40 cellular contexts compared by ENCODE assay signal in the genomic region with DNA sequence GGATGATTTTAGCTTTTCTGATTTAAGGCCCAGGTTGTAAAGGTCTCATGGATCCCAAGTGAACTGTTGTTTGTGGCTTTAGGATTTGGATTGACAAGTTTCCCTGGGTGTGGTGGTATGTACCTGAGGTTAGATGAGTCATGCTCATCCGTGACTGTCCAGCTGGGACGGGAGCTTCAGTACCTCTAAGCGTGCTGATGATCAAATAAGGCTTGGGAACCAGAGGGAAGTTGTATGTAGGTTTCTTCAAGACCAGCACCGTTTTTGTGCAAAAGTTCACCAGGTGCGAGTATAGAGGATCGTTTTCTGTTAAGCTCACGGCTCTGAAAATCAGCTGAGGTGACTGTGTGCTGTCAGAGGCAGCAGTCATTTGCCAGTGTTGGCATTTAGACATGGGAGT. TPM values are rescaled to one million over a fixed set of nuclear protein-coding genes. Genes with fewer than 3 reads are reported as not detected.
A peak's percentile ranks its signal among the peaks of the same experiment; 100 is the strongest.
DNase-seq lines count a peak whose midpoint lies in the region; ATAC-seq and TF ChIP-seq lines count a peak whose summit lies in the region.
"Had no signal": no experiment of that assay in that cellular context is flagged by ENCODE, and none has a peak within 500 bp of the region (broad histone marks: within the 10 kb centered on the region; RNA-seq: fewer than 3 reads in every experiment).

No MANE protein-coding gene starts in this region.

- H4K20me1 ChIP-seq in smooth muscle cell (ENCODE audit: low read depth) = peaks cover 7% of the 10 kb centered on the region

- ATAC-seq in stimulated activated memory B cell treated with anti-CD40 and anti-IgM and Interleukin-4, amounts not matched to agents 10 μg/mL and 1 μg/mL and 100 μg/mL, for 72 hours = no peak
- ATAC-seq: activated naive CD4-positive, alpha-beta T cell treated with anti-CD3 and anti-CD28 coated beads, Interleukin-2, amount 50 U/mL, for 72 hours; GM23338; naive thymus-derived CD4-positive, alpha-beta T cell; Panc1; psoas muscle; stimulated activated effector memory CD8-positive, alpha-beta T cell treated with anti-CD3 and anti-CD28 coated beads, Interleukin-12 subunit alpha, Interleukin-12 subunit beta, amount 100 ng/mL, for 72 hours had no signal

- H3K27me3 Mint-ChIP-seq in activated T-helper 1 cell treated with anti-CD3 and anti-CD28 coated beads, Interleukin-12 subunit alpha, Interleukin-12 subunit beta, Interleukin-2, Interleukin-4 antibody, amounts not matched to agents 30 ng/mL and 10 ng/mL and 1 ng/mL, durations not matched to agents 14 hours and 24 hours and 36 hours (ENCODE audit: insufficient read depth) = no peaks in the 10 kb centered on the region
- H3K27me3 Mint-ChIP-seq in stimulated activated memory B cell treated with anti-CD40 and anti-IgM and Interleukin-4, amounts not matched to agents 10 μg/mL and 1 μg/mL and 100 μg/mL, for 72 hours = no peaks in the 10 kb centered on the region
- H3K27me3 Mint-ChIP-seq: activated CD4-positive, alpha-beta T cell treated with anti-CD3 and anti-CD28 coated beads, Interleukin-2, amount 10 ng/mL, durations not matched to agents 24 days and 14 days; naive thymus-derived CD4-positive, alpha-beta T cell had no signal

- no peak for TF ChIP-seq CTCF in smooth muscle cell (IDR thresholded peaks at IDR 0.05; ENCODE audit: borderline replicate concordance, insufficient read depth, poor library complexity, severe bottlenecking)

- peak; percentile 47 for DNase-seq in HT1080 (ENCODE audit: low read depth)
- DNase-seq in SW480 (ENCODE audit: low spot score) = peak; percentile 95
- DNase-seq in glomerular visceral epithelial cell (ENCODE audit: extremely low spot score) = peak; percentile 68
- DNase-seq in smooth muscle cell (lab: John Stamatoyannopoulos, UW; ENCODE audit: unreplicated experiment) = no peak
- no peak for DNase-seq in activated T-helper 1 cell treated with anti-CD3 and anti-CD28 coated beads, Interleukin-12 subunit alpha, Interleukin-12 subunit beta, Interleukin-2, Interleukin-4 antibody, amounts not matched to agents 30 ng/mL and 10 ng/mL and 1 ng/mL, durations not matched to agents 14 hours and 24 hours and 36 hours (ENCODE audit: low spot score)
- DNase-seq in dedifferentiated amniotic fluid mesenchymal stem cell (ENCODE audit: extremely low spot score) = no peak
- no peak for DNase-seq in NCI-H510A (lab: John Stamatoyannopoulos, UW)
- DNase-seq: activated CD4-positive, alpha-beta T cell treated with anti-CD3 and anti-CD28 coated beads, Interleukin-2, amount 10 ng/mL, durations not matched to agents 24 days and 14 days; activated effector memory CD4-positive, alpha-beta T cell treated with Interleukin-2 at 50 U/mL for 16 hours; C1 segment of cervical spinal cord; Caco-2; colonic mucosa; DMS79 treated with DMSO at 0.1 percent for 48 hours; effector memory CD4-positive, alpha-beta T cell; erythroblast; GF-D8; KBM-7; midbrain; MM.1S; naive thymus-derived CD4-positive, alpha-beta T cell; NCI-H1417; NCI-H2081 treated with DMSO at 0.1 percent for 48 hours; NCI-H2227 treated with DMSO at 0.1 percent for 48 hours; NCI-H526 treated with DMSO at 0.1 percent for 48 hours; psoas muscle; sigmoid colon; stimulated activated CD4-positive, alpha-beta T cell treated with anti-CD3 and anti-CD28 coated beads, Interleukin-15, amount 100 ng/mL, for 24 hours; substantia nigra; SW 1271; T1000; upper lobe of left lung had no signal

- H2AFZ ChIP-seq in smooth muscle cell (ENCODE audit: low read depth) = no peak overlapping the region
- H2AFZ ChIP-seq: GM23338 had no signal

- H3K4me3 Mint-ChIP-seq in activated T-helper 1 cell treated with anti-CD3 and anti-CD28 coated beads, Interleukin-12 subunit alpha, Interleukin-12 subunit beta, Interleukin-2, Interleukin-4 antibody, amounts not matched to agents 30 ng/mL and 10 ng/mL and 1 ng/mL, durations not matched to agents 14 hours and 24 hours and 36 hours = no peak overlapping the region
- H3K4me3 Mint-ChIP-seq in stimulated activated memory B cell treated with anti-CD40 and anti-IgM and Interleukin-4, amounts not matched to agents 10 μg/mL and 1 μg/mL and 100 μg/mL, for 72 hours = no peak overlapping the region
- H3K4me3 Mint-ChIP-seq: activated CD4-positive, alpha-beta T cell treated with anti-CD3 and anti-CD28 coated beads, Interleukin-2, amount 10 ng/mL, durations not matched to agents 24 days and 14 days; GM23338; naive thymus-derived CD4-positive, alpha-beta T cell; stimulated activated effector memory CD8-positive, alpha-beta T cell treated with anti-CD3 and anti-CD28 coated beads, Interleukin-12 subunit alpha, Interleukin-12 subunit beta, amount 100 ng/mL, for 72 hours had no signal

- H3K36me3 Mint-ChIP-seq in activated T-helper 1 cell treated with anti-CD3 and anti-CD28 coated beads, Interleukin-12 subunit alpha, Interleukin-12 subunit beta, Interleukin-2, Interleukin-4 antibody, amounts not matched to agents 30 ng/mL and 10 ng/mL and 1 ng/mL, durations not matched to agents 14 hours and 24 hours and 36 hours (ENCODE audit: low read depth) = peaks cover 60% of the 10 kb centered on the region
- H3K36me3 Mint-ChIP-seq in stimulated activated memory B cell treated with anti-CD40 and anti-IgM and Interleukin-4, amounts not matched to agents 10 μg/mL and 1 μg/mL and 100 μg/mL, for 72 hours = peaks cover 80% of the 10 kb centered on the region

- peak overlapping the region; percentile 33 for H3K9ac ChIP-seq in smooth muscle cell (ENCODE audit: low read depth)

- H3K27me3 ChIP-seq in smooth muscle cell (ENCODE audit: low read depth) = no peaks in the 10 kb centered on the region
- H3K27me3 ChIP-seq: cardiac muscle cell, colonic mucosa, sigmoid colon, upper lobe of left lung had no signal

- H3K27ac Mint-ChIP-seq in activated T-helper 1 cell treated with anti-CD3 and anti-CD28 coated beads, Interleukin-12 subunit alpha, Interleukin-12 subunit beta, Interleukin-2, Interleukin-4 antibody, amounts not matched to agents 30 ng/mL and 10 ng/mL and 1 ng/mL, durations not matched to agents 14 hours and 24 hours and 36 hours = no peak overlapping the region
- no peak overlapping the region for H3K27ac Mint-ChIP-seq in stimulated activated memory B cell treated with anti-CD40 and anti-IgM and Interleukin-4, amounts not matched to agents 10 μg/mL and 1 μg/mL and 100 μg/mL, for 72 hours
- H3K27ac Mint-ChIP-seq: activated CD4-positive, alpha-beta T cell treated with anti-CD3 and anti-CD28 coated beads, Interleukin-2, amount 10 ng/mL, durations not matched to agents 24 days and 14 days; activated naive CD4-positive, alpha-beta T cell treated with anti-CD3 and anti-CD28 coated beads, Interleukin-2, amount 50 U/mL, for 72 hours; GM23338; naive thymus-derived CD4-positive, alpha-beta T cell; stimulated activated effector memory CD8-positive, alpha-beta T cell treated with anti-CD3 and anti-CD28 coated beads, Interleukin-12 subunit alpha, Interleukin-12 subunit beta, amount 100 ng/mL, for 72 hours had no signal

- peaks cover 3% of the 10 kb centered on the region for H3K9me3 Mint-ChIP-seq in activated T-helper 1 cell treated with anti-CD3 and anti-CD28 coated beads, Interleukin-12 subunit alpha, Interleukin-12 subunit beta, Interleukin-2, Interleukin-4 antibody, amounts not matched to agents 30 ng/mL and 10 ng/mL and 1 ng/mL, durations not matched to agents 14 hours and 24 hours and 36 hours
- H3K9me3 Mint-ChIP-seq in stimulated activated memory B cell treated with anti-CD40 and anti-IgM and Interleukin-4, amounts not matched to agents 10 μg/mL and 1 μg/mL and 100 μg/mL, for 72 hours = peaks cover 3% of the 10 kb centered on the region
- H3K9me3 Mint-ChIP-seq: activated CD4-positive, alpha-beta T cell treated with anti-CD3 and anti-CD28 coated beads, Interleukin-2, amount 10 ng/mL, durations not matched to agents 24 days and 14 days; activated naive CD4-positive, alpha-beta T cell treated with anti-CD3 and anti-CD28 coated beads, Interleukin-2, amount 50 U/mL, for 72 hours; GM23338; naive thymus-derived CD4-positive, alpha-beta T cell; stimulated activated effector memory CD8-positive, alpha-beta T cell treated with anti-CD3 and anti-CD28 coated beads, Interleukin-12 subunit alpha, Interleukin-12 subunit beta, amount 100 ng/mL, for 72 hours had no signal

- WGBS in smooth muscle cell (ENCODE audit: low lambda C conversion rate) = 70% methylated on average over 7 of the region's 7 CpGs

- H3K4me1 ChIP-seq in smooth muscle cell (ENCODE audit: low read depth) = no peaks in the 10 kb centered on the region
- H3K4me1 ChIP-seq: Caco-2, colonic mucosa, psoas muscle, sigmoid colon, upper lobe of left lung had no signal

- peak overlapping the region; percentile 74 for H3K27ac ChIP-seq in smooth muscle cell (ENCODE audit: low read depth)
- H3K27ac ChIP-seq: cardiac muscle cell, colonic mucosa, psoas muscle, sigmoid colon, upper lobe of left lung had no signal

- H3K4me1 Mint-ChIP-seq in activated T-helper 1 cell treated with anti-CD3 and anti-CD28 coated beads, Interleukin-12 subunit alpha, Interleukin-12 subunit beta, Interleukin-2, Interleukin-4 antibody, amounts not matched to agents 30 ng/mL and 10 ng/mL and 1 ng/mL, durations not matched to agents 14 hours and 24 hours and 36 hours (ENCODE audit: low read depth) = no peaks in the 10 kb centered on the region
- H3K4me1 Mint-ChIP-seq in stimulated activated memory B cell treated with anti-CD40 and anti-IgM and Interleukin-4, amounts not matched to agents 10 μg/mL and 1 μg/mL and 100 μg/mL, for 72 hours = no peaks in the 10 kb centered on the region
- H3K4me1 Mint-ChIP-seq: activated CD4-positive, alpha-beta T cell treated with anti-CD3 and anti-CD28 coated beads, Interleukin-2, amount 10 ng/mL, durations not matched to agents 24 days and 14 days; GM23338; stimulated activated effector memory CD8-positive, alpha-beta T cell treated with anti-CD3 and anti-CD28 coated beads, Interleukin-12 subunit alpha, Interleukin-12 subunit beta, amount 100 ng/mL, for 72 hours had no signal

- no peaks in the 10 kb centered on the region for H3K9me3 ChIP-seq in smooth muscle cell (replicated peaks; ENCODE audit: low read depth)
- H3K9me3 ChIP-seq: Caco-2, colonic mucosa, psoas muscle, sigmoid colon, upper lobe of left lung had no signal

- H3K4me2 ChIP-seq in smooth muscle cell = no peak overlapping the region
- H3K4me2 ChIP-seq: GM23338 had no signal

- no peak overlapping the region for H3K4me3 ChIP-seq in smooth muscle cell
- H3K4me3 ChIP-seq: cardiac muscle cell, colonic mucosa, GM23338, psoas muscle, sigmoid colon, upper lobe of left lung had no signal

- intact Hi-C loops in activated T-helper 1 cell treated with anti-CD3 and anti-CD28 coated beads, Interleukin-12 subunit alpha, Interleukin-12 subunit beta, Interleukin-2, Interleukin-4 antibody, amounts not matched to agents 30 ng/mL and 10 ng/mL and 1 ng/mL, durations not matched to agents 14 hours and 24 hours and 36 hours (cut with micrococcal nuclease) = no loop called here

- H3K36me3 ChIP-seq in smooth muscle cell (ENCODE audit: low read depth) = peaks cover 20% of the 10 kb centered on the region
- H3K36me3 ChIP-seq: colonic mucosa had no signal

- H3F3A ChIP-seq in smooth muscle cell (ENCODE audit: low read depth) = no peaks in the 10 kb centered on the region

- no peaks in the 10 kb centered on the region for H3K79me2 ChIP-seq in smooth muscle cell (ENCODE audit: low read depth)

RNA-seq across cellular contexts. Expression of a gene that starts 19.8 kb away (rescaled TPM):
- not detected in 2 replicates for total RNA-seq in HT1080 (2014; rRNA removed; shearing (Covaris generic))
- polyA plus RNA-seq in HT1080 (2015; cell fraction: cytosol; rRNA removed) = not detected in 2 replicates
- polyA plus RNA-seq in HT1080 (2015; cell fraction: nucleus; rRNA removed) = not detected in 2 replicates
- not detected in 2 replicates for total RNA-seq in smooth muscle cell
- not detected in 2 replicates for polyA plus RNA-seq in smooth muscle cell
- total RNA-seq in activated T-helper 1 cell treated with anti-CD3 and anti-CD28 coated beads, Interleukin-12 subunit alpha, Interleukin-12 subunit beta, Interleukin-2, Interleukin-4 antibody, amounts not matched to agents 30 ng/mL and 10 ng/mL and 1 ng/mL, durations not matched to agents 14 hours and 24 hours and 36 hours = not detected in 2 replicates
- total RNA-seq: activated CD4-positive, alpha-beta T cell treated with anti-CD3 and anti-CD28 coated beads, Interleukin-2, amount 10 ng/mL, durations not matched to agents 24 days and 14 days; activated CD8-positive, alpha-beta memory T cell treated with anti-CD3 and anti-CD28 coated beads for 36 hours; activated naive CD4-positive, alpha-beta T cell treated with anti-CD3 and anti-CD28 coated beads, Interleukin-2, amount 50 U/mL, for 72 hours; cardiac muscle cell; colonic mucosa; GM23338; lower leg skin; naive thymus-derived CD4-positive, alpha-beta T cell; omental fat pad; psoas muscle; sigmoid colon; upper lobe of left lung had no signal
- polyA plus RNA-seq: cardiac muscle cell; GM23338; naive thymus-derived CD4-positive, alpha-beta T cell; psoas muscle; sigmoid colon had no signal

RNA-seq across cellular contexts. Expression of a gene that starts 21.4 kb away (rescaled TPM):
- total RNA-seq in HT1080 (2014; rRNA removed; shearing (Covaris generic)) = 3.3 and 3.6 TPM in 2 replicates
- polyA plus RNA-seq in HT1080 (2015; cell fraction: cytosol; rRNA removed) = 3.4 and 4.9 TPM in 2 replicates
- 14.6 and 15.8 TPM in 2 replicates for polyA plus RNA-seq in HT1080 (2015; cell fraction: nucleus; rRNA removed)
- 9.9 and 10.0 TPM in 2 replicates for total RNA-seq in smooth muscle cell
- 2.3 and 2.6 TPM in 2 replicates for polyA plus RNA-seq in smooth muscle cell
- total RNA-seq in activated T-helper 1 cell treated with anti-CD3 and anti-CD28 coated beads, Interleukin-12 subunit alpha, Interleukin-12 subunit beta, Interleukin-2, Interleukin-4 antibody, amounts not matched to agents 30 ng/mL and 10 ng/mL and 1 ng/mL, durations not matched to agents 14 hours and 24 hours and 36 hours = 10.2 and 16.1 TPM in 2 replicates

Comparison
In these comparisons a context has a peak if more than half of its experiments do, and no peak if none do; other contexts are left out.
1. DNase-seq: peak in HT1080 (single experiment), SW480 (single experiment) and glomerular visceral epithelial cell (single experiment); none in smooth muscle cell (single experiment), activated T-helper 1 cell treated with anti-CD3 and anti-CD28 coated beads, Interleukin-12 subunit alpha, Interleukin-12 subunit beta, Interleukin-2, Interleukin-4 antibody, amounts not matched to agents 30 ng/mL and 10 ng/mL and 1 ng/mL, durations not matched to agents 14 hours and 24 hours and 36 hours (single experiment), dedifferentiated amniotic fluid mesenchymal stem cell (single experiment) and NCI-H510A (single experiment).